Comparison of ENCODE assay signal across 8 cellular contexts in genomic region chr11:120235024-120235628, GRCh38. TPM values are rescaled to one million over a fixed set of nuclear protein-coding genes. Genes with fewer than 3 reads are reported as not detected.
DNase-seq lines count a peak whose midpoint lies in the region; ATAC-seq and TF ChIP-seq lines count a peak whose summit lies in the region.

No MANE protein-coding gene starts in this region.

- ATAC-seq in lower lobe of right lung: peak; percentile 83 to 89
- ATAC-seq in HG03139 (IDR thresholded peaks at IDR 0.05; ENCODE audit: unreplicated experiment): no peak

- H3K27me3 ChIP-seq in lower lobe of right lung (ENCODE audit: low read depth): peaks cover 28% of the 10 kb centered on the region

- DNase-seq in NCI-H1436 (lab: John Stamatoyannopoulos, UW): peak; percentile 72
- DNase-seq in NCI-H1436 treated with DMSO at 0.1 percent for 48 hours (lab: John Stamatoyannopoulos, UW): no peak
- DNase-seq in NCI-H1105 (lab: John Stamatoyannopoulos, UW): peak; percentile 90
- DNase-seq in central memory CD4-positive, alpha-beta T cell: peak; percentile 16
- DNase-seq in lower lobe of right lung: peak; percentile 76
- DNase-seq in stimulated activated CD8-positive, alpha-beta memory T cell treated with anti-CD3 and anti-CD28 coated beads, Interleukin-7, amount 100 ng/mL, for 48 hours (ENCODE audit: extremely low read depth in 1 of 2, low read depth in 1 of 2): peak; percentile 29 to 31

- no peaks in the 10 kb centered on the region for H3K9me3 ChIP-seq in lower lobe of right lung

- TF ChIP-seq CTCF in WI38 (IDR thresholded peaks at IDR 0.05; ENCODE audit: low read depth, low read length): peak; percentile 81
- TF ChIP-seq CTCF in lower lobe of right lung (IDR thresholded peaks at IDR 0.05): peak; percentile 75

- no peaks in the 10 kb centered on the region for H3K4me1 ChIP-seq in lower lobe of right lung

- intact Hi-C loops in lower lobe of right lung (cut with DNase I): no loop called here

- H3K4me3 ChIP-seq in WI38 (ENCODE audit: low read depth, low read length) (no peak overlapping the region), lower lobe of right lung (no peak overlapping the region)

- H3K36me3 ChIP-seq in lower lobe of right lung: no peaks in the 10 kb centered on the region

- H3K27ac ChIP-seq in lower lobe of right lung: no peak overlapping the region

RNA-seq across cellular contexts. Expression of gene POU2F3, which starts 4.8 kb away (rescaled TPM):
- 4.6 TPM for total RNA-seq in lower lobe of right lung

RNA-seq across cellular contexts. Expression of gene OAF, which starts 24.3 kb away (rescaled TPM):
- total RNA-seq in lower lobe of right lung: 17.8 TPM
